In the genomic region with DNA sequence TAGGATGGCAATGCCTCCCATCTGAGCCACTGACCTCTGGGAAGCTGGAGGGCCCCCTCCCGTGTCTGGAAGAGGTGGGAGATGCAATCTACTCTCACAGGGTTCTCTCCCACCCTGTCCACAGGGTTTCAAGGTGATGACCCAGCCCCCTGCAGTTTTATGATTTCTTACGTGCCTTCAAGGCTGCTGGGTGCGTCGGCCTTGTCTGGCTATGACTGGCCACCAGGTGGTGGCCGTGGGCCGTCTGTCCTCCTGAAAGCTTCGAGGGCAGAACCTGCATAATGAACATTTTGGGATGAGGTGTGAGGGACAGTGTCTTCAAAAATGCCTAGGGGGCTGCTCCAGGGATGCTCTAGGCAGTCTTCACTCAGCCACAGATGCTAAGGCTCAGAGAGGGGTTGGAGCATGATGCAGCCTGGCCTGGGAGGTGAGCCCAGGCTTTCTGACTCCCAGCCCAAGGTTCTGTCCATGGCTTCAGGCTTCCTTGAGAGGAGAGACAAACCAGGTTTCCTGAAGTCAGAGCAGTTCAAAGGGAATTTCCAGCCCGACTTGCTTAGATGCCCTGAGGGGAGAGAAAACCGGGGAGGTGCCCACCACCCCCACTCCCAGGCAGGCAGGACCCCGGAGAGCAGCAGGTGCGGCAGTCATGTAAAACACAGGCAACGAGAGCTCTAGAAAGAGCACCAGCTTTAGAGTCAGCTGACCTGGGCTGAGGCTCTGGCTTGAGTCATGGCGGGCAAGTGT, we compare ENCODE assay signal across 8 cellular contexts. TPM values are rescaled to one million over a fixed set of nuclear protein-coding genes. Genes with fewer than 3 reads are reported as not detected.
DNase-seq lines count a peak whose midpoint lies in the region; ATAC-seq lines count a peak whose summit lies in the region.

No MANE protein-coding gene starts in this region.

- no peak overlapping the region for H3K4me3 Mint-ChIP-seq in activated T-helper 17 cell treated with anti-CD3 and anti-CD28 coated beads, Interleukin-2, amount 50 U/mL, for 72 hours
- H3K4me3 Mint-ChIP-seq in stimulated activated naive B cell treated with anti-CD40 and anti-IgM and Interleukin-4, amounts not matched to agents 10 μg/mL and 1 μg/mL and 100 μg/mL, for 72 hours: peak overlapping the region; percentile 23 to 59

- peaks cover 13% of the 10 kb centered on the region for H3K4me1 Mint-ChIP-seq in activated T-helper 17 cell treated with anti-CD3 and anti-CD28 coated beads, Interleukin-2, amount 50 U/mL, for 72 hours
- H3K4me1 Mint-ChIP-seq in stimulated activated naive B cell treated with anti-CD40 and anti-IgM and Interleukin-4, amounts not matched to agents 10 μg/mL and 1 μg/mL and 100 μg/mL, for 72 hours: peaks cover 54 to 90% of the 10 kb centered on the region in 2 donors

- no peaks in the 10 kb centered on the region for H3K27me3 Mint-ChIP-seq in activated T-helper 17 cell treated with anti-CD3 and anti-CD28 coated beads, Interleukin-2, amount 50 U/mL, for 72 hours
- no peaks in the 10 kb centered on the region for H3K27me3 Mint-ChIP-seq in stimulated activated naive B cell treated with anti-CD40 and anti-IgM and Interleukin-4, amounts not matched to agents 10 μg/mL and 1 μg/mL and 100 μg/mL, for 72 hours

- DNase-seq in activated CD4-positive, CD25-positive, alpha-beta regulatory T cell treated with anti-CD3 and anti-CD28 coated beads, Interleukin-2, amount 50 U/mL, for 72 hours: peak; percentile 27
- DNase-seq in activated CD4-positive, CD25-positive, alpha-beta regulatory T cell (lab: John Stamatoyannopoulos, UW): no peak
- DNase-seq in HuH-7 (ENCODE audit: low spot score) (peak; percentile 78), hepatic stellate cell (ENCODE audit: low spot score) (peak; percentile 78), globus pallidus (ENCODE audit: low spot score) (no peak)
- no peak for DNase-seq in stimulated activated naive B cell treated with anti-CD40 and anti-IgM and Interleukin-4, amounts not matched to agents 10 μg/mL and 1 μg/mL and 100 μg/mL, for 72 hours

- ATAC-seq in activated T-helper 17 cell treated with anti-CD3 and anti-CD28 coated beads, Interleukin-2, amount 50 U/mL, for 72 hours (replicated peaks): peak; percentile 29
- peak; percentile 22 to 33 for ATAC-seq in stimulated activated naive B cell treated with anti-CD40 and anti-IgM and Interleukin-4, amounts not matched to agents 10 μg/mL and 1 μg/mL and 100 μg/mL, for 72 hours (replicated peaks)
- ATAC-seq in GM18861 (IDR thresholded peaks at IDR 0.05; ENCODE audit: unreplicated experiment): no peak

- no peaks in the 10 kb centered on the region for H3K9me3 Mint-ChIP-seq in activated T-helper 17 cell treated with anti-CD3 and anti-CD28 coated beads, Interleukin-2, amount 50 U/mL, for 72 hours
- no peaks in the 10 kb centered on the region for H3K9me3 Mint-ChIP-seq in stimulated activated naive B cell treated with anti-CD40 and anti-IgM and Interleukin-4, amounts not matched to agents 10 μg/mL and 1 μg/mL and 100 μg/mL, for 72 hours

- H3K27ac Mint-ChIP-seq in activated T-helper 17 cell treated with anti-CD3 and anti-CD28 coated beads, Interleukin-2, amount 50 U/mL, for 72 hours: no peak overlapping the region
- H3K27ac Mint-ChIP-seq in stimulated activated naive B cell treated with anti-CD40 and anti-IgM and Interleukin-4, amounts not matched to agents 10 μg/mL and 1 μg/mL and 100 μg/mL, for 72 hours: peak overlapping the region; percentile 86

- H3K36me3 Mint-ChIP-seq in activated T-helper 17 cell treated with anti-CD3 and anti-CD28 coated beads, Interleukin-2, amount 50 U/mL, for 72 hours (ENCODE audit: low read depth): peaks cover 14% of the 10 kb centered on the region
- peaks cover 11 to 20% of the 10 kb centered on the region in 2 donors for H3K36me3 Mint-ChIP-seq in stimulated activated naive B cell treated with anti-CD40 and anti-IgM and Interleukin-4, amounts not matched to agents 10 μg/mL and 1 μg/mL and 100 μg/mL, for 72 hours

RNA-seq across cellular contexts. Expression of gene ISG20, which starts 18.7 kb away (rescaled TPM):
- 10 to 100 TPM; 34.9 to 89.7 TPM for total RNA-seq in activated T-helper 17 cell treated with anti-CD3 and anti-CD28 coated beads, Interleukin-2, amount 50 U/mL, for 72 hours

RNA-seq across cellular contexts. Expression of gene AEN, which starts 36.4 kb away (rescaled TPM):
- 10 to 100 TPM; 43.6 to 53.8 TPM for total RNA-seq in activated T-helper 17 cell treated with anti-CD3 and anti-CD28 coated beads, Interleukin-2, amount 50 U/mL, for 72 hours

Comparison
In these comparisons a context has a peak if more than half of its experiments do, and no peak if none do; other contexts are left out.
1. DNase-seq: peak in activated CD4-positive, CD25-positive, alpha-beta regulatory T cell treated with anti-CD3 and anti-CD28 coated beads, Interleukin-2, amount 50 U/mL, for 72 hours (single experiment), HuH-7 (single experiment) and hepatic stellate cell (single experiment); none in activated CD4-positive, CD25-positive, alpha-beta regulatory T cell (0 of 4), stimulated activated naive B cell treated with anti-CD40 and anti-IgM and Interleukin-4, amounts not matched to agents 10 μg/mL and 1 μg/mL and 100 μg/mL, for 72 hours (single experiment) and globus pallidus (single experiment).